ENCODE assay signal across 8 cellular contexts in the genomic region with DNA sequence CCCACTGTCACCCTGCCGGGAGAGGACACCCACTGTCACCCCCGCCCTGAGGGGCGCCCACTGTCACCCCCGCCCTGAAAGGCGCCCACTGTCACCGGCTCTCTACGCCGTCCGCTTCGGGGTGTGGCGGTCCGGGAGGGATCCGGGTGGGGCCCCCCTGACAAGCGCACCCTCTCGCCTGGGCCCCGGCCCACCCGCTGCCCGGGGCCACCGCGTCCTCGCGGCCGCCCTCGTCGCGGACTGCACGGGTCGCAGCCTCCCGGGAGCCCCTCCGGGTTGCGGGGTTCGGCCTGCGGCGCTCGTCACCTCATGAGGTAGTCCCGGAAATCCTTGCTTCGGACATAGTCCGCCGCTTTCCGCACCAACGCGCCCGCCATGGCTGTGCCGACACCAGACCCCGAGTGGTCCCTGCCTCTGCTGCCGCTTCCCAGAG. TPM values are rescaled to one million over a fixed set of nuclear protein-coding genes. Genes with fewer than 3 reads are reported as not detected.
DNase-seq lines count a peak whose midpoint lies in the region; ATAC-seq, FAIRE-seq and TF ChIP-seq lines count a peak whose summit lies in the region.

No MANE protein-coding gene starts in this region.

- no peaks in the 10 kb centered on the region for H3K9me3 ChIP-seq in HUES6 (ENCODE audit: control insufficient read depth, insufficient read depth, low read depth, low read length)
- H3K9me3 ChIP-seq in mesenchymal stem cell (ENCODE audit: control insufficient read depth, low read length), result no peaks in the 10 kb centered on the region
- no peaks in the 10 kb centered on the region for H3K9me3 ChIP-seq in aorta (ENCODE audit: control insufficient read depth, low read length)

- H3K4me2 ChIP-seq in mesenchymal stem cell (ENCODE audit: low read length, poor library complexity, severe bottlenecking), result peak overlapping the region; percentile 99

- no peak for TF ChIP-seq CTCF in bronchial epithelial cell (IDR thresholded peaks at IDR 0.05; ENCODE audit: insufficient read depth, low read length, severe bottlenecking)

- H3K4me1 ChIP-seq in HUES6 (ENCODE audit: control insufficient read depth, insufficient read depth, low read length), result no peaks in the 10 kb centered on the region
- peaks cover 7% of the 10 kb centered on the region for H3K4me1 ChIP-seq in mesenchymal stem cell (ENCODE audit: control insufficient read depth, insufficient read depth, low read depth, low read length)
- no peaks in the 10 kb centered on the region for H3K4me1 ChIP-seq in aorta (ENCODE audit: control insufficient read depth in 1 of 2, insufficient read depth in 2 of 2, low read length in 2 of 2)

- H3K36me3 Mint-ChIP-seq in activated CD4-positive, alpha-beta T cell treated with anti-CD3 and anti-CD28 coated beads for 36 hours (ENCODE audit: low read depth), result no peaks in the 10 kb centered on the region

- peak overlapping the region; percentile 66 for H2AFZ ChIP-seq in mesenchymal stem cell (ENCODE audit: low read depth, low read length)

- intact Hi-C loops in activated CD4-positive, alpha-beta T cell treated with anti-CD3 and anti-CD28 coated beads for 36 hours (cut with DNase I, micrococcal nuclease), result loop anchor here (1.0 to 10.0 kb wide), 4 partner anchors 69 to 1442 kb away; partner anchors contain the start of genes AFDN (in 1 of the 2) and CEP43 (in 1 of the 2)
- intact Hi-C loops in aorta (cut with DNase I), result loop anchor here (2.0 to 5.0 kb wide), 4 partner anchors 18 to 245 kb away; partner anchors contain the start of genes SFT2D1 (in 2 of the 2) and RPS6KA2 (in 1 of the 2)

- H3K18ac ChIP-seq in mesenchymal stem cell (ENCODE audit: low read depth in 1 of 2, low read length in 2 of 2), result peak overlapping the region in 1 of 2 experiments; percentile 52

- peak overlapping the region; percentile 86 for H3K4me3 Mint-ChIP-seq in activated CD4-positive, alpha-beta T cell treated with anti-CD3 and anti-CD28 coated beads for 36 hours

- WGBS in mesenchymal stem cell, result under 1% methylated on average over 40 of the region's 46 CpGs
- 0% methylated on average over 34 to 46 of the region's 46 CpGs for WGBS in aorta, 2 donors

- no peak overlapping the region for H3K14ac ChIP-seq in mesenchymal stem cell (ENCODE audit: low read length in 2 of 2)

- no peak overlapping the region for H2BK5ac ChIP-seq in mesenchymal stem cell (ENCODE audit: low read depth, low read length, poor library complexity, severe bottlenecking)

- H2BK120ac ChIP-seq in mesenchymal stem cell (ENCODE audit: low read depth, low read length), result no peak overlapping the region

- H3K79me1 ChIP-seq in mesenchymal stem cell (replicated peaks; ENCODE audit: low read length, poor library complexity, severe bottlenecking), result peaks cover 11% of the 10 kb centered on the region

- H3K36me3 ChIP-seq in HUES6 (ENCODE audit: control insufficient read depth, insufficient read depth, low read length), result no peaks in the 10 kb centered on the region
- no peaks in the 10 kb centered on the region for H3K36me3 ChIP-seq in bronchial epithelial cell (ENCODE audit: control insufficient read depth, insufficient read depth, low read length)
- H3K36me3 ChIP-seq in mesenchymal stem cell (ENCODE audit: control insufficient read depth in 1 of 2, insufficient read depth in 2 of 2, low read depth in 1 of 2, low read length in 2 of 2), result no peaks in the 10 kb centered on the region
- H3K36me3 ChIP-seq in aorta (ENCODE audit: control insufficient read depth in 1 of 2, insufficient read depth in 2 of 2, low read length in 1 of 2), result no peaks in the 10 kb centered on the region

- H3K9me3 Mint-ChIP-seq in activated CD4-positive, alpha-beta T cell treated with anti-CD3 and anti-CD28 coated beads for 36 hours (ENCODE audit: low read depth), result no peaks in the 10 kb centered on the region

- DNase-seq in activated CD4-positive, alpha-beta T cell treated with anti-CD3 and anti-CD28 coated beads for 36 hours, result no peak
- DNase-seq in activated CD4-positive, alpha-beta T cell treated with anti-CD3 and anti-CD28 coated beads, Interleukin-2, amount 50 U/mL, for 48 hours, result no peak
- DNase-seq in bronchial epithelial cell (ENCODE audit: low read depth) (no peak), mesenchymal stem cell (no peak), aorta (peak in 1 of 2 donors; percentile 79), NOMO-1 (lab: John Stamatoyannopoulos, UW; ENCODE audit: unreplicated experiment in 2 of 2) (no peak), inferior parietal cortex (ENCODE audit: extremely low spot score) (no peak)

- H2AK5ac ChIP-seq in mesenchymal stem cell (ENCODE audit: low read length, severe bottlenecking), result no peak overlapping the region

- no peak overlapping the region for H3K4ac ChIP-seq in mesenchymal stem cell (ENCODE audit: low read depth in 1 of 2, low read length in 2 of 2)

- H3K27me3 ChIP-seq in HUES6 (ENCODE audit: control insufficient read depth, insufficient read depth, low read length) (no peaks in the 10 kb centered on the region), bronchial epithelial cell (ENCODE audit: control insufficient read depth, insufficient read depth, low read length) (no peaks in the 10 kb centered on the region), mesenchymal stem cell (ENCODE audit: control insufficient read depth in 1 of 2, insufficient read depth in 1 of 2, low read length in 2 of 2) (no peaks in the 10 kb centered on the region), aorta (ENCODE audit: control insufficient read depth in 1 of 2, insufficient read depth in 2 of 2, low read length in 1 of 2) (no peaks in the 10 kb centered on the region)

- no peaks in the 10 kb centered on the region for H3K27me3 Mint-ChIP-seq in activated CD4-positive, alpha-beta T cell treated with anti-CD3 and anti-CD28 coated beads for 36 hours

- peak overlapping the region; percentile 72 for H4K8ac ChIP-seq in mesenchymal stem cell (ENCODE audit: low read length)

- H3K4me3 ChIP-seq in HUES6 (ENCODE audit: low read depth, low read length) (peak overlapping the region; percentile 90), bronchial epithelial cell (ENCODE audit: low read depth, low read length) (peak overlapping the region; percentile 89), mesenchymal stem cell (ENCODE audit: insufficient read depth in 1 of 2, low read depth in 1 of 2, low read length in 2 of 2) (peak overlapping the region; percentile 88 to 99), aorta (ENCODE audit: low read length in 2 of 2) (peak overlapping the region; percentile 38 to 77)

- H3K23ac ChIP-seq in mesenchymal stem cell (ENCODE audit: low read length in 2 of 2), result no peak overlapping the region

- FAIRE-seq in bronchial epithelial cell (lab: Jason Lieb, UNC), result no peak

- peaks cover 4% of the 10 kb centered on the region for H3K4me1 Mint-ChIP-seq in activated CD4-positive, alpha-beta T cell treated with anti-CD3 and anti-CD28 coated beads for 36 hours

- H3K27ac ChIP-seq in HUES6 (ENCODE audit: low read depth, low read length) (no peak overlapping the region), mesenchymal stem cell (ENCODE audit: low read length, poor library complexity, severe bottlenecking) (no peak overlapping the region), aorta (ENCODE audit: low read depth in 1 of 2, low read length in 2 of 2) (peak overlapping the region in 1 of 2 donors; percentile 83)

- CTCF ChIA-PET in activated CD4-positive, alpha-beta T cell treated with anti-CD3 and anti-CD28 coated beads for 36 hours (lab: Charles Lee), result no interaction called here

- H2BK12ac ChIP-seq in mesenchymal stem cell (ENCODE audit: low read length in 2 of 2), result peak overlapping the region in 1 of 2 experiments; percentile 24

- ATAC-seq in activated CD4-positive, alpha-beta T cell treated with anti-CD3 and anti-CD28 coated beads for 36 hours, result peak; percentile 4
- peak; percentile 58 for ATAC-seq in aorta (ENCODE audit: low FRiP score)

- peak overlapping the region; percentile 63 for H2BK15ac ChIP-seq in mesenchymal stem cell (ENCODE audit: low read depth, poor library complexity, severe bottlenecking)

- H3K27ac Mint-ChIP-seq in activated CD4-positive, alpha-beta T cell treated with anti-CD3 and anti-CD28 coated beads for 36 hours, result no peak overlapping the region

- no peak overlapping the region for H3K9ac ChIP-seq in HUES6 (ENCODE audit: low read length)
- peak overlapping the region; percentile 80 for H3K9ac ChIP-seq in mesenchymal stem cell (ENCODE audit: low read length)

- POLR2A ChIA-PET in activated CD4-positive, alpha-beta T cell treated with anti-CD3 and anti-CD28 coated beads for 36 hours (lab: Charles Lee), result no interaction called here

- no peak overlapping the region for H4K91ac ChIP-seq in mesenchymal stem cell (ENCODE audit: low read length)

RNA-seq across cellular contexts. Expression of gene MPC1, which starts 0.2 kb away (rescaled TPM):
- 10 to 100 TPM; 17.7 to 20.5 TPM for total RNA-seq in activated CD4-positive, alpha-beta T cell treated with anti-CD3 and anti-CD28 coated beads for 36 hours
- total RNA-seq in bronchial epithelial cell, result 32.3 and 40.5 TPM in 2 replicates
- 37.8 TPM for polyA plus RNA-seq in mesenchymal stem cell (2013, experiment 1 of 2)
- 40.1 TPM for polyA plus RNA-seq in mesenchymal stem cell (2013, experiment 2 of 2)
- total RNA-seq in aorta, result 10 to 100 TPM; 36.7 to 71.7 TPM
- 100 to 1,000 TPM in 1 of 2 donors, 10 to 100 TPM in 1; 61.7 to 128 TPM for polyA plus RNA-seq in aorta

RNA-seq across cellular contexts. Expression of gene SFT2D1, which starts 40.2 kb away (rescaled TPM):
- 10 to 100 TPM; 39.8 to 54.2 TPM for total RNA-seq in activated CD4-positive, alpha-beta T cell treated with anti-CD3 and anti-CD28 coated beads for 36 hours
- total RNA-seq in bronchial epithelial cell (47.9 and 61.6 TPM in 2 replicates), aorta (10 to 100 TPM; 36.5 to 37.1 TPM)
- 57.5 TPM for polyA plus RNA-seq in mesenchymal stem cell (2013, experiment 1 of 2)
- 62.7 TPM for polyA plus RNA-seq in mesenchymal stem cell (2013, experiment 2 of 2)
- 10 to 100 TPM; 37.4 to 53.5 TPM for polyA plus RNA-seq in aorta
